In the genomic region with DNA sequence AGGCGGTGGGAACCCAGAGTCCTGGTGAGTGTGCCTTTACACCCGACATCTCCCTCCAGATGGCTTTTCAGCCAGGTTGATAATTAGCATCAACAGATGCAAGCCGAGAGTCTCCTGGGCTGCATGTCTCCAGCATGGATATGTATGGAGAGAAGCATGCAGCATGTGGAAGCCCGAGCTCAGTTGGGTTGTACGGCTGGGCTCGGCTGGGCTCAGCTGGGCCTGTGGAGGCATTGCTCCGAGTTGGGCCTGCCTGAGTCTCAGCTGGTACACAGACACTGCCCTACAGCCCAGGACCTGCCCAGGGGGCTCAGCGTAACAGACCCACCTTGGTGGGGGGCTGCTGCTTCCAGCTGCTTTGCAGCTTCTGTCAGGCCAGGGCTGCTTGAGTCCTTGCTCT, we compare ENCODE assay signal across 30 cellular contexts.
DNase-seq lines count a peak whose midpoint lies in the region; ATAC-seq and TF ChIP-seq lines count a peak whose summit lies in the region.
"Had no signal": no experiment of that assay in that cellular context is flagged by ENCODE, and none has a peak within 500 bp of the region (broad histone marks: within the 10 kb centered on the region; RNA-seq: fewer than 3 reads in every experiment).

No MANE protein-coding gene starts in this region.

- H3K4me3 ChIP-seq in muscle layer of colon (ENCODE audit: low read depth in 1 of 2, low read length in 2 of 2): no peak overlapping the region
- H3K4me3 ChIP-seq: A549, adrenal gland, breast epithelium, coronary artery, esophagus muscularis mucosa, left ventricle myocardium inferior, mucosa of descending colon, SJSA1, suprapubic skin had no signal

- POLR2A ChIA-PET in RWPE1 (lab: Yijun Ruan, JAX; ENCODE audit: low non-redundant PET): no interaction called here

- no peaks in the 10 kb centered on the region for H3K9me3 Mint-ChIP-seq in natural killer cell treated with Interleukin-12 subunit alpha and Interleukin-12 subunit beta and Interleukin-15 and Interleukin-18, amount 100 ng/mL, for 72 hours
- H3K9me3 Mint-ChIP-seq in natural killer cell: no peaks in the 10 kb centered on the region
- H3K9me3 Mint-ChIP-seq: activated T-cell treated with anti-CD3 and anti-CD28 coated beads, Interleukin-2, amount 50 U/mL, for 4 hours; CD8-positive, alpha-beta memory T cell; endodermal cell; H9; neural crest cell; T-helper 1 cell treated with Interleukin-12 subunit alpha and Interleukin-12 subunit beta and Interleukin-4 antibody, amounts not matched to agents 30 μg/mL and 1 μg/mL, for 36 hours had no signal

- no peaks in the 10 kb centered on the region for H3K9me3 ChIP-seq in muscle layer of colon (ENCODE audit: low read length)
- H3K9me3 ChIP-seq: A549, adrenal gland, breast epithelium, esophagus muscularis mucosa, left ventricle myocardium inferior, mucosa of descending colon, SJSA1, suprapubic skin had no signal

- TF ChIP-seq CTCF in natural killer cell (IDR thresholded peaks at IDR 0.05) (no peak), RWPE1 (conservative IDR thresholded peaks at IDR 0.05; ENCODE audit: low read depth) (no peak)

- ATAC-seq in natural killer cell treated with Interleukin-12 subunit alpha and Interleukin-12 subunit beta and Interleukin-15 and Interleukin-18, amount 100 ng/mL, for 72 hours: peak; percentile 37 to 54
- ATAC-seq in natural killer cell: no peak
- ATAC-seq: activated T-cell treated with anti-CD3 and anti-CD28 coated beads, Interleukin-2, amount 50 U/mL, for 4 hours; mucosa of descending colon had no signal

- H3K27me3 Mint-ChIP-seq in natural killer cell treated with Interleukin-12 subunit alpha and Interleukin-12 subunit beta and Interleukin-15 and Interleukin-18, amount 100 ng/mL, for 72 hours: peaks cover 7 to 9% of the 10 kb centered on the region in 2 donors
- peaks cover 4 to 18% of the 10 kb centered on the region in 2 donors for H3K27me3 Mint-ChIP-seq in natural killer cell (ENCODE audit: low read depth in 2 of 2)

- peak overlapping the region; percentile 29 for H3K27ac ChIP-seq in RWPE1
- peak overlapping the region; percentile 26 for H3K27ac ChIP-seq in muscle layer of colon (ENCODE audit: low read depth, low read length)
- H3K27ac ChIP-seq: adrenal gland, breast epithelium, left ventricle myocardium inferior, SJSA1, suprapubic skin had no signal

- no peak overlapping the region for H3K4me3 Mint-ChIP-seq in natural killer cell treated with Interleukin-12 subunit alpha and Interleukin-12 subunit beta and Interleukin-15 and Interleukin-18, amount 100 ng/mL, for 72 hours
- no peak overlapping the region for H3K4me3 Mint-ChIP-seq in natural killer cell
- H3K4me3 Mint-ChIP-seq: activated T-cell treated with anti-CD3 and anti-CD28 coated beads, Interleukin-2, amount 50 U/mL, for 4 hours; CD8-positive, alpha-beta memory T cell; endodermal cell; H9; neural crest cell; T-helper 1 cell treated with Interleukin-12 subunit alpha and Interleukin-12 subunit beta and Interleukin-4 antibody, amounts not matched to agents 30 μg/mL and 1 μg/mL, for 36 hours had no signal

- H3K4me1 Mint-ChIP-seq in natural killer cell treated with Interleukin-12 subunit alpha and Interleukin-12 subunit beta and Interleukin-15 and Interleukin-18, amount 100 ng/mL, for 72 hours (ENCODE audit: low read depth in 2 of 2): no peaks in the 10 kb centered on the region
- H3K4me1 Mint-ChIP-seq in natural killer cell: no peaks in the 10 kb centered on the region
- H3K4me1 Mint-ChIP-seq: CD8-positive, alpha-beta memory T cell had no signal

- CTCF ChIA-PET in RWPE1 (lab: Yijun Ruan, JAX): interaction anchor here (0.5 kb wide), 1 partner anchor 18 kb away, joined by 3 read pairs; no protein-coding TSS in a partner anchor

- peaks cover 19% of the 10 kb centered on the region for H3K4me1 ChIP-seq in muscle layer of colon (ENCODE audit: insufficient read depth, low read length)
- H3K4me1 ChIP-seq: breast epithelium had no signal

- no peak for DNase-seq in natural killer cell treated with Interleukin-12 subunit alpha and Interleukin-12 subunit beta and Interleukin-15 and Interleukin-18, amount 100 ng/mL, for 72 hours (ENCODE audit: low spot score)
- no peak for DNase-seq in natural killer cell
- DNase-seq in RWPE1 (ENCODE audit: low spot score): no peak
- no peak for DNase-seq in NOMO-1 (lab: John Stamatoyannopoulos, UW; ENCODE audit: unreplicated experiment in 2 of 2)
- no peak for DNase-seq in NCI-H187 (lab: John Stamatoyannopoulos, UW)
- no peak for DNase-seq in GM19238 (ENCODE audit: insufficient read length, low spot score)
- DNase-seq in dedifferentiated amniotic fluid mesenchymal stem cell (ENCODE audit: extremely low spot score): no peak
- DNase-seq: activated naive CD4-positive, alpha-beta T cell; activated T-cell treated with anti-CD3 and anti-CD28 coated beads, Interleukin-2, amount 50 U/mL, for 4 hours; adrenal gland; CD8-positive, alpha-beta memory T cell; DMS79 treated with DMSO at 0.1 percent for 48 hours; endodermal cell; foreskin melanocyte; H9; hypothalamus; Kasumi-1; left ventricle myocardium inferior; mucosa of descending colon; NCI-H1930; stimulated activated CD4-positive, alpha-beta T cell treated with anti-CD3 and anti-CD28 coated beads, Interleukin-1b, Interleukin-23, amount 100 ng/mL, for 48 hours had no signal

- H3K36me3 ChIP-seq in muscle layer of colon (ENCODE audit: insufficient read depth, low read length): no peaks in the 10 kb centered on the region
- H3K36me3 ChIP-seq: adrenal gland, breast epithelium, esophagus muscularis mucosa, left ventricle myocardium inferior had no signal

- no peaks in the 10 kb centered on the region for H3K36me3 Mint-ChIP-seq in natural killer cell treated with Interleukin-12 subunit alpha and Interleukin-12 subunit beta and Interleukin-15 and Interleukin-18, amount 100 ng/mL, for 72 hours
- H3K36me3 Mint-ChIP-seq in natural killer cell: no peaks in the 10 kb centered on the region
- H3K36me3 Mint-ChIP-seq: CD8-positive, alpha-beta memory T cell had no signal

- intact Hi-C loops in natural killer cell (cut with micrococcal nuclease): no loop called here

- H3K27ac Mint-ChIP-seq in natural killer cell treated with Interleukin-12 subunit alpha and Interleukin-12 subunit beta and Interleukin-15 and Interleukin-18, amount 100 ng/mL, for 72 hours: no peak overlapping the region
- H3K27ac Mint-ChIP-seq in natural killer cell: no peak overlapping the region
- H3K27ac Mint-ChIP-seq: CD8-positive, alpha-beta memory T cell; endodermal cell; T-helper 1 cell treated with Interleukin-12 subunit alpha and Interleukin-12 subunit beta and Interleukin-4 antibody, amounts not matched to agents 30 μg/mL and 1 μg/mL, for 36 hours had no signal

- H3K9ac ChIP-seq in muscle layer of colon (ENCODE audit: low read length): no peak overlapping the region

- H3K27me3 ChIP-seq in muscle layer of colon (ENCODE audit: control insufficient read depth in 1 of 2, insufficient read depth in 2 of 2, low read length in 2 of 2): no peaks in the 10 kb centered on the region
- H3K27me3 ChIP-seq: adrenal gland, breast epithelium, esophagus muscularis mucosa, SJSA1, suprapubic skin had no signal

Comparison
In these comparisons a context has a peak if more than half of its experiments do, and no peak if none do; other contexts are left out.
1. ATAC-seq: peak in natural killer cell treated with Interleukin-12 subunit alpha and Interleukin-12 subunit beta and Interleukin-15 and Interleukin-18, amount 100 ng/mL, for 72 hours (2 of 2); none in natural killer cell (0 of 3).